1 cellular context compared by ENCODE assay signal in genomic region chr11:58579192-58580129, GRCh38.
A peak's percentile ranks its signal among the peaks of the same experiment; 100 is the strongest.
TF ChIP-seq lines count a peak whose summit lies in the region.

No MANE protein-coding gene starts in this region.

TF ChIP-seq in HepG2, 621 proteins besides CTCF, POLR2A, EP300 and RAD21 (continued from another document and continues in another):
- TF ChIP-seq ZBTB4 (CRISPR knock-in tag; IDR thresholded peaks at IDR 0.05; ENCODE audit: borderline replicate concordance) (no peak; the same call in 1 of the 2 replicates), KLF11 (CRISPR knock-in tag; IDR thresholded peaks at IDR 0.05) (no peak), SIX1 (CRISPR knock-in tag; IDR thresholded peaks at IDR 0.05; ENCODE audit: borderline replicate concordance) (no peak), NFIC (IDR thresholded peaks at IDR 0.05; ENCODE audit: low read length) (no peak), PAXIP1 (CRISPR knock-in tag; conservative IDR thresholded peaks at IDR 0.05) (0 out of 2 replicates have a peak, but pooled peaks have one; percentile 23), PRMT3 (CRISPR knock-in tag; IDR thresholded peaks at IDR 0.05; ENCODE audit: borderline replicate concordance, low read depth) (0 out of 2 replicates have a peak, but pooled peaks have one; percentile 36), IRF2 (CRISPR knock-in tag; IDR thresholded peaks at IDR 0.05) (peak; percentile 93), PHF21A (CRISPR knock-in tag; IDR thresholded peaks at IDR 0.05) (peak; percentile 52; the same call in 1 of the 2 replicates), NR2C2 (CRISPR knock-in tag; IDR thresholded peaks at IDR 0.05; ENCODE audit: borderline replicate concordance) (peak; percentile 61; the same call in 1 of the 2 replicates), NR1H2 (CRISPR knock-in tag; IDR thresholded peaks at IDR 0.05; ENCODE audit: borderline replicate concordance, low read depth) (no peak), ARID4A (CRISPR knock-in tag; IDR thresholded peaks at IDR 0.05; ENCODE audit: borderline replicate concordance) (peak; percentile 94; the same call in 1 of the 2 replicates), HNRNPH1 (optimal IDR thresholded peaks at IDR 0.05; ENCODE audit: low read depth, low read length) (no peak), ZBTB25 (CRISPR knock-in tag; IDR thresholded peaks at IDR 0.05) (peak; percentile 62; the same call in 1 of the 2 replicates), SOX6 (IDR thresholded peaks at IDR 0.05) (no peak), SOX6 (CRISPR knock-in tag; IDR thresholded peaks at IDR 0.05) (peak; percentile 63), ZNF740 (CRISPR knock-in tag; IDR thresholded peaks at IDR 0.05) (peak; percentile 86), ZNF484 (CRISPR knock-in tag; IDR thresholded peaks at IDR 0.05; ENCODE audit: borderline replicate concordance, low read depth) (no peak), HOXA7 (CRISPR knock-in tag; IDR thresholded peaks at IDR 0.05) (no peak), ELK4 (CRISPR knock-in tag; IDR thresholded peaks at IDR 0.05; ENCODE audit: borderline replicate concordance) (no peak), HDAC1 (CRISPR knock-in tag; IDR thresholded peaks at IDR 0.05) (peak; percentile 79), ZNF264 (CRISPR knock-in tag; IDR thresholded peaks at IDR 0.05) (no peak), ZNF800 (CRISPR knock-in tag; IDR thresholded peaks at IDR 0.05) (no peak), GZF1 (CRISPR knock-in tag; IDR thresholded peaks at IDR 0.05) (peak; percentile 70; the same call in 1 of the 2 replicates), ZNF335 (CRISPR knock-in tag; IDR thresholded peaks at IDR 0.05) (peak; percentile 97), MED8 (CRISPR knock-in tag; IDR thresholded peaks at IDR 0.05; ENCODE audit: insufficient replicate concordance) (no peak), TCF7L2 (IDR thresholded peaks at IDR 0.05; ENCODE audit: low read depth, low read length) (no peak), RAD51 (IDR thresholded peaks at IDR 0.05; ENCODE audit: borderline replicate concordance) (peak; percentile 64; the same call in 1 of the 2 replicates), HNF1B (CRISPR knock-in tag; IDR thresholded peaks at IDR 0.05) (peak; percentile 57; the same call in 1 of the 2 replicates), ZNF460 (CRISPR knock-in tag; IDR thresholded peaks at IDR 0.05; ENCODE audit: borderline replicate concordance) (no peak), ZNF549 (CRISPR knock-in tag; IDR thresholded peaks at IDR 0.05) (no peak), TRAFD1 (CRISPR knock-in tag; IDR thresholded peaks at IDR 0.05; ENCODE audit: borderline replicate concordance) (peak; percentile 88; the same call in 1 of the 2 replicates), AGO1 (IDR thresholded peaks at IDR 0.05; ENCODE audit: low read depth, low read length, poor library complexity, severe bottlenecking) (peak; percentile 42), U2AF1 (optimal IDR thresholded peaks at IDR 0.05; ENCODE audit: low read depth, low read length) (peak; percentile 70), HMGXB4 (CRISPR knock-in tag; IDR thresholded peaks at IDR 0.05; ENCODE audit: borderline replicate concordance in 1 of 2, low read depth in 1 of 2) (peak; percentile 95 to 99), ZBTB7B (CRISPR knock-in tag; IDR thresholded peaks at IDR 0.05) (peak; percentile 82), ZNF891 (CRISPR knock-in tag; IDR thresholded peaks at IDR 0.05) (peak; percentile 77; the same call in 1 of the 2 replicates), NFIB (CRISPR knock-in tag; IDR thresholded peaks at IDR 0.05; ENCODE audit: borderline replicate concordance) (no peak), HDAC6 (IDR thresholded peaks at IDR 0.05; ENCODE audit: low read depth, low read length) (no peak)
